In genomic region chr11:119742263-119742861, GRCh38 we compare ENCODE assay signal across 9 cellular contexts. TPM values are rescaled to one million over a fixed set of nuclear protein-coding genes. Genes with fewer than 3 reads are reported as not detected.
DNase-seq lines count a peak whose midpoint lies in the region; ATAC-seq and TF ChIP-seq lines count a peak whose summit lies in the region.
"Had no signal": no experiment of that assay in that cellular context is flagged by ENCODE, and none has a peak within 500 bp of the region (broad histone marks: within the 10 kb centered on the region; RNA-seq: fewer than 3 reads in every experiment).

No MANE protein-coding gene starts in this region.

- intact Hi-C loops in cardiac septum (cut with DNase I): no loop called here
- intact Hi-C loops in tibial artery (cut with DNase I; ENCODE audit: low total_unique reads): no loop called here

- 3 to 5% methylated on average over 19 to 28 of the region's 38 CpGs for WGBS in mesodermal cell (ENCODE audit: insufficient coverage in 2 of 2), 2 experiments

- no peaks in the 10 kb centered on the region for H3K9me3 Mint-ChIP-seq in chondrocyte (ENCODE audit: low read depth)

- no peak overlapping the region for H3K27ac Mint-ChIP-seq in chondrocyte (ENCODE audit: unreplicated experiment)

- H3K9me3 ChIP-seq in cardiac muscle cell (ENCODE audit: low read depth) (no peaks in the 10 kb centered on the region), mesodermal cell (ENCODE audit: control insufficient read depth, low read length) (no peaks in the 10 kb centered on the region), tibial artery (no peaks in the 10 kb centered on the region)

- H3K27ac ChIP-seq in cardiac muscle cell: no peak overlapping the region
- H3K27ac ChIP-seq in mesodermal cell (ENCODE audit: low read depth, low read length, severe bottlenecking): peak overlapping the region; percentile 32
- H3K27ac ChIP-seq in tibial artery: no peak overlapping the region
- H3K27ac ChIP-seq: C4-2B had no signal

- H3K27me3 ChIP-seq in cardiac muscle cell: no peaks in the 10 kb centered on the region
- peaks cover 0 to 56% of the 10 kb centered on the region in 2 donors for H3K27me3 ChIP-seq in tibial artery

- peak overlapping the region; percentile 66 for H3K4me3 Mint-ChIP-seq in chondrocyte (ENCODE audit: unreplicated experiment)

- H3K4me3 ChIP-seq in cardiac muscle cell (peak overlapping the region; percentile 24), mesodermal cell (ENCODE audit: extremely low read depth, insufficient read depth, low read length, poor library complexity, severe bottlenecking) (peak overlapping the region; percentile 27), tibial artery (peak overlapping the region; percentile 24 to 43)

- peak; percentile 45 to 80 for DNase-seq in cardiac muscle cell (ENCODE audit: low read depth in 1 of 2, low spot score in 1 of 2)
- DNase-seq in cardiac septum (ENCODE audit: low spot score): no peak
- no peak for DNase-seq in chondrocyte (ENCODE audit: low spot score)
- DNase-seq in tibial artery: no peak
- DNase-seq in hepatic stellate cell (ENCODE audit: low spot score): no peak
- no peak for DNase-seq in HuH-7 (ENCODE audit: low spot score)

- peaks cover 8% of the 10 kb centered on the region for H3K4me1 Mint-ChIP-seq in chondrocyte (ENCODE audit: low read depth)

- H3K4me1 ChIP-seq in cardiac muscle cell (ENCODE audit: low read depth) (peaks cover 5% of the 10 kb centered on the region), mesodermal cell (ENCODE audit: control insufficient read depth, insufficient read depth, low read length, poor library complexity, severe bottlenecking) (no peaks in the 10 kb centered on the region), tibial artery (peaks cover 0 to 22% (median 16%) of the 10 kb centered on the region in 4 donors)

- TF ChIP-seq CTCF in cardiac muscle cell (IDR thresholded peaks at IDR 0.05; ENCODE audit: low read depth, low read length) (no peak), chondrocyte (IDR thresholded peaks at IDR 0.05) (no peak), tibial artery (IDR thresholded peaks at IDR 0.05) (no peak)

- ATAC-seq in HG03196 (IDR thresholded peaks at IDR 0.05; ENCODE audit: unreplicated experiment): no peak

- H3K36me3 Mint-ChIP-seq in chondrocyte (ENCODE audit: low read depth): no peaks in the 10 kb centered on the region

- peaks cover 51% of the 10 kb centered on the region for H3K27me3 Mint-ChIP-seq in chondrocyte (ENCODE audit: low read depth)

- H3K36me3 ChIP-seq in cardiac muscle cell: no peaks in the 10 kb centered on the region
- no peaks in the 10 kb centered on the region for H3K36me3 ChIP-seq in mesodermal cell (ENCODE audit: control insufficient read depth, insufficient read depth, low read length)
- no peaks in the 10 kb centered on the region for H3K36me3 ChIP-seq in tibial artery

RNA-seq across cellular contexts. Expression of gene NECTIN1, which starts 13.4 kb away (rescaled TPM):
- total RNA-seq in cardiac muscle cell: 9.1 and 11.8 TPM in 2 replicates
- 3.7 and 5.2 TPM in 2 replicates for polyA plus RNA-seq in cardiac muscle cell
- 10.4 TPM for total RNA-seq in cardiac septum
- total RNA-seq in chondrocyte: 9.1 to 10.3 TPM (median 9.7 TPM) in 3 replicates
- polyA plus RNA-seq in mesodermal cell (2013, experiment 1 of 2): 18.7 TPM
- 16.0 TPM for polyA plus RNA-seq in mesodermal cell (2013, experiment 2 of 2)

Comparison
In these comparisons a context has a peak if more than half of its experiments do, and no peak if none do; other contexts are left out.
1. DNase-seq: peak in cardiac muscle cell (2 of 2); none in cardiac septum (single experiment), chondrocyte (single experiment), tibial artery (0 of 2), hepatic stellate cell (single experiment) and HuH-7 (single experiment).
2. Peak in every context shown above with its lines, with median percentiles within 50 percentile points of each other: H3K4me3 ChIP-seq.